ENCODE assay signal across 8 cellular contexts in genomic region chr3:129121792-129122696, GRCh38.
DNase-seq lines count a peak whose midpoint lies in the region; ATAC-seq lines count a peak whose summit lies in the region.

RAB43 (minus strand) TSS chr3:129121804; CDS start chr3:129121489, 315 bp downstream.

- DNase-seq in NCI-H446 treated with DMSO at 0.1 percent for 48 hours (lab: John Stamatoyannopoulos, UW) = peak; percentile 25
- DNase-seq in activated CD4-positive, alpha-beta T cell treated with anti-CD3 and anti-CD28 coated beads, Interleukin-2, amount 50 U/mL, for 48 hours = peak; percentile 80 to 85
- peak; percentile 54 for DNase-seq in dedifferentiated amniotic fluid mesenchymal stem cell (ENCODE audit: extremely low spot score)
- peak; percentile 98 for DNase-seq in left kidney (ENCODE audit: low read depth, low spot score)
- peak; percentile 79 to 86 for DNase-seq in stimulated activated CD4-positive, alpha-beta T cell treated with anti-CD3 and anti-CD28 coated beads, Interleukin-1b, Interleukin-23, amount 100 ng/mL, for 4 hours (ENCODE audit: low read depth in 2 of 2)
- DNase-seq in NCI-H510A treated with DMSO at 0.1 percent for 48 hours (lab: John Stamatoyannopoulos, UW) = no peak

- ATAC-seq in GM18519 (IDR thresholded peaks at IDR 0.05; ENCODE audit: low FRiP score, unreplicated experiment) (peak; percentile 39), HG03066 (IDR thresholded peaks at IDR 0.05; ENCODE audit: low read depth, unreplicated experiment) (peak; percentile 46)
